36 cellular contexts compared by ENCODE assay signal in genomic region chr11:23155503-23155902, GRCh38.
"Had no signal": no experiment of that assay in that cellular context is flagged by ENCODE, and none has a peak within 500 bp of the region (broad histone marks: within the 10 kb centered on the region; RNA-seq: fewer than 3 reads in every experiment).

No MANE protein-coding gene starts in this region.

- H3K27me3 ChIP-seq: MG63 had no signal

- H3K9me3 ChIP-seq: MG63 had no signal

- H3K4me3 ChIP-seq: MG63 had no signal

- DNase-seq: Karpas-422, Kasumi-1, MG63, MM.1S, MV-4-11, NCI-H1048, NCI-H1092, NCI-H1092 treated with DMSO at 0.1 percent for 48 hours, NCI-H1105, NCI-H1105 treated with DMSO at 0.1 percent for 48 hours, NCI-H1417, NCI-H1417 treated with DMSO at 0.1 percent for 48 hours, NCI-H1436, NCI-H1436 treated with DMSO at 0.1 percent for 48 hours, NCI-H146, NCI-H1694, NCI-H1694 treated with DMSO at 0.1 percent for 48 hours, NCI-H187, NCI-H187 treated with DMSO at 0.1 percent for 48 hours, NCI-H1930, NCI-H2029, NCI-H2029 treated with DMSO at 0.1 percent for 48 hours, NCI-H2081, NCI-H2081 treated with DMSO at 0.1 percent for 48 hours, NCI-H2107, NCI-H2171, NCI-H2171 treated with DMSO at 0.1 percent for 48 hours, NCI-H2227 treated with DMSO at 0.1 percent for 48 hours, NCI-H226, NCI-H345, NCI-H446, NCI-H446 treated with DMSO at 0.1 percent for 48 hours, NCI-H510A, NCI-H510A treated with DMSO at 0.1 percent for 48 hours, NCI-H524, NCI-H524 treated with DMSO at 0.1 percent for 48 hours had no signal

- H3K36me3 ChIP-seq: MG63 had no signal
